ENCODE assay signal across 15 cellular contexts in the genomic region with DNA sequence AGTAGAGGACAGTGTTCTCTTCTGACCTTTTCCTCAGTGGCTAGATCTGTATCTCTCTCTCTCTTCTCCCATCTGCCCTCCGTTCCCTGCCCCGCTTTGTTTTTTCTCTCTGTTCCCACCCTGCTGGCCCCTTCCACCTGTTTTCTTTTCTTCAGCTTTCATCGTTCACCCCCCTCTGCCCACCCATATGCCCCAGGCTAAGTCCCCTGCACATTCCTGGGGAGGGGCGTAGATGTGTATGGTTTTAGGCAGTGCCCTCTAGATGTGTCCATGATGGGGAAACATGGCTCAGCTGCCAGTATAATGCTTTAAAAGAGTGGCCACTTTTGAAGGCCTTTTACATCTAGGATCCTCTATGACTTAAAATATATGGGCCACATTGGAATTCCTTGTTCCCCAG. TPM values are rescaled to one million over a fixed set of nuclear protein-coding genes. Genes with fewer than 3 reads are reported as not detected.
DNase-seq lines count a peak whose midpoint lies in the region; ATAC-seq and TF ChIP-seq lines count a peak whose summit lies in the region.
"Had no signal": no experiment of that assay in that cellular context is flagged by ENCODE, and none has a peak within 500 bp of the region (broad histone marks: within the 10 kb centered on the region; RNA-seq: fewer than 3 reads in every experiment).

No MANE protein-coding gene starts in this region.

- CTCF ChIA-PET in mammary epithelial cell (lab: Charles Lee; ENCODE audit: low non-redundant PET) (no interaction called here), MCF 10A (lab: Yijun Ruan, JAX) (interaction anchor here (0.6 to 2.2 kb wide), 10 partner anchors 8 to 160 kb away, joined by 3 to 9 read pairs (median 4); no protein-coding TSS in a partner anchor)

- no peaks in the 10 kb centered on the region for H3K36me3 Mint-ChIP-seq in MCF 10A (ENCODE audit: insufficient read depth, unreplicated experiment)

- BruUV-seq in mammary epithelial cell (replicated peaks; lab: Mats Ljungman, UMichigan) (no TSS peak), MCF 10A (replicated peaks; lab: Mats Ljungman, UMichigan) (no TSS peak)

- in situ Hi-C loops in mammary epithelial cell (cut with MboI; ENCODE audit: low sequenced_read_pairs in 2 of 2) = no loop called here

- H2AFZ ChIP-seq in mammary epithelial cell (ENCODE audit: low read depth, low read length) = no peak overlapping the region

- H3K27ac ChIP-seq in mammary epithelial cell (ENCODE audit: insufficient read depth, low read depth, low read length) (peak overlapping the region; percentile 99), esophagus (ENCODE audit: low read depth in 2 of 2, low read length in 1 of 2) (peak overlapping the region; percentile 91 to 92), skin epidermis (peak overlapping the region in 17 of 21 experiments; percentile 2 to 87 (median 37))
- H3K27ac ChIP-seq: BLaER1 had no signal

- H3K36me3 ChIP-seq in mammary epithelial cell (ENCODE audit: insufficient read depth, low read length) (no peaks in the 10 kb centered on the region), esophagus (ENCODE audit: control insufficient read depth in 2 of 2, insufficient read depth in 2 of 2, low read length in 1 of 2) (no peaks in the 10 kb centered on the region)
- H3K36me3 ChIP-seq: BLaER1 had no signal

- ATAC-seq in GM19455 (IDR thresholded peaks at IDR 0.05; ENCODE audit: unreplicated experiment) = no peak
- ATAC-seq: GM12878 had no signal

- H3K4me3 ChIP-seq in mammary epithelial cell (replicated peaks in 1 of 3; ENCODE audit: insufficient read depth in 1 of 3, low read depth in 2 of 3, low read length in 3 of 3) = no peak overlapping the region
- no peak overlapping the region for H3K4me3 ChIP-seq in esophagus (ENCODE audit: low read depth in 1 of 2, low read length in 2 of 2)
- H3K4me3 ChIP-seq in skin epidermis = no peak overlapping the region
- H3K4me3 ChIP-seq: BLaER1, GM12878 had no signal

- dilution Hi-C loops in mammary epithelial cell (cut with HindIII; ENCODE audit: low sequenced_read_pairs) = no loop called here

- H3K9ac ChIP-seq in mammary epithelial cell (ENCODE audit: insufficient read depth, low read length) = peak overlapping the region; percentile 85
- H3K9ac ChIP-seq: BLaER1 had no signal

- peak overlapping the region; percentile 79 for H3K4me2 ChIP-seq in mammary epithelial cell (ENCODE audit: insufficient read depth, low read depth, low read length)
- H3K4me2 ChIP-seq: BLaER1 had no signal

- DNase-seq in mammary epithelial cell = no peak
- DNase-seq in MCF 10A (ENCODE audit: unreplicated experiment) = no peak
- DNase-seq in GM19238 (ENCODE audit: insufficient read length, low spot score) = no peak
- DNase-seq in OCI-M1 (lab: John Stamatoyannopoulos, UW) = no peak
- DNase-seq: 8988T, AML-193, DMS79, GOT3, H9 had no signal

- intact Hi-C loops in mammary epithelial cell (cut with micrococcal nuclease) (no loop called here), MCF 10A (cut with micrococcal nuclease) (no loop called here)

- no peaks in the 10 kb centered on the region for H3K79me2 ChIP-seq in mammary epithelial cell (ENCODE audit: insufficient read depth, low read length)

- no peaks in the 10 kb centered on the region for H3K27me3 Mint-ChIP-seq in MCF 10A (ENCODE audit: insufficient read depth, unreplicated experiment)

- no peaks in the 10 kb centered on the region for H3K9me3 Mint-ChIP-seq in MCF 10A (ENCODE audit: unreplicated experiment)
- H3K9me3 Mint-ChIP-seq: H9 had no signal

- WGBS in mammary epithelial cell (ENCODE audit: low coverage, missing lambda C conversion rate) = 64% methylated on average over 4 of the region's 4 CpGs
- WGBS in esophagus, 2 donors = 76 to 86% methylated on average over 4 of the region's 4 CpGs

- no peaks in the 10 kb centered on the region for H4K20me1 ChIP-seq in mammary epithelial cell (ENCODE audit: insufficient read depth, low read length)
- H4K20me1 ChIP-seq: BLaER1 had no signal

- H3K4me1 Mint-ChIP-seq in MCF 10A (ENCODE audit: insufficient read depth, unreplicated experiment) = peaks cover 26% of the 10 kb centered on the region

- peaks cover 52% of the 10 kb centered on the region for H3K4me1 ChIP-seq in mammary epithelial cell (ENCODE audit: insufficient read depth, low read length)
- peaks cover 3 to 11% of the 10 kb centered on the region in 2 donors for H3K4me1 ChIP-seq in esophagus (ENCODE audit: control insufficient read depth in 2 of 2, insufficient read depth in 2 of 2, low read length in 1 of 2)

- no peak overlapping the region for H3K27ac Mint-ChIP-seq in MCF 10A (ENCODE audit: low read depth, unreplicated experiment)
- H3K27ac Mint-ChIP-seq: H9 had no signal

- no peak overlapping the region for H3K4me3 Mint-ChIP-seq in MCF 10A (ENCODE audit: unreplicated experiment)
- H3K4me3 Mint-ChIP-seq: H9 had no signal

- H3K27me3 ChIP-seq in mammary epithelial cell (ENCODE audit: insufficient read depth, low read length) = no peaks in the 10 kb centered on the region
- no peaks in the 10 kb centered on the region for H3K27me3 ChIP-seq in esophagus (ENCODE audit: control insufficient read depth in 1 of 2, insufficient read depth in 2 of 2, low read length in 2 of 2)
- H3K27me3 ChIP-seq: BLaER1 had no signal

- H3K9me3 ChIP-seq in mammary epithelial cell (replicated peaks; ENCODE audit: insufficient read depth, low read length) (no peaks in the 10 kb centered on the region), esophagus (ENCODE audit: control insufficient read depth in 2 of 2, insufficient read depth in 1 of 2, low read depth in 1 of 2, low read length in 1 of 2) (no peaks in the 10 kb centered on the region)
- H3K9me3 ChIP-seq: BLaER1 had no signal

- no peak for TF ChIP-seq CTCF in mammary epithelial cell (conservative IDR thresholded peaks at IDR 0.05 in 1 of 2, IDR thresholded peaks at IDR 0.05 in 1 of 2; ENCODE audit: extremely low read depth in 1 of 2, insufficient read depth in 1 of 2, low read depth in 1 of 2, low read length in 2 of 2)
- no peak for TF ChIP-seq CTCF in MCF 10A (IDR thresholded peaks at IDR 0.05; ENCODE audit: unreplicated experiment)

- POLR2A ChIA-PET in MCF 10A (lab: Yijun Ruan, JAX) = interaction anchor here (1.0 to 2.6 kb wide), 4 partner anchors 12 to 30 kb away, joined by 3 to 45 read pairs (median 4); partner anchors contain the start of genes S100A10 and S100A11

RNA-seq across cellular contexts. Expression of gene S100A11, which starts 13.6 kb away (rescaled TPM):
- total RNA-seq in mammary epithelial cell (1,000 to 10,000 TPM in 1 of 2 donors, 100 to 1,000 TPM in 1; 395 to 2,534 TPM), MCF 10A (2022) (1,562 and 1,998 TPM in 2 replicates)
- polyA plus RNA-seq in mammary epithelial cell (4,742 TPM), esophagus (over 10,000 TPM in 1 of 2 donors, 1,000 to 10,000 TPM in 1; 5,583 to 11,944 TPM)
- polyA minus RNA-seq in mammary epithelial cell = 4,355 TPM
- total RNA-seq: G401 had no signal

RNA-seq across cellular contexts. Expression of gene S100A10, which starts 29.6 kb away (rescaled TPM):
- total RNA-seq in mammary epithelial cell = 1,000 to 10,000 TPM in 1 of 2 donors, 100 to 1,000 TPM in 1; 213 to 2,371 TPM
- polyA plus RNA-seq in mammary epithelial cell = 1,008 TPM
- 997 TPM for polyA minus RNA-seq in mammary epithelial cell
- total RNA-seq in MCF 10A (2022) = 1,693 and 1,694 TPM in 2 replicates
- polyA plus RNA-seq in esophagus = 1,000 to 10,000 TPM; 1,247 to 2,455 TPM
- total RNA-seq: G401 had no signal

Comparison
In these comparisons a context has a peak if more than half of its experiments do, and no peak if none do; other contexts are left out.
1. H3K27ac ChIP-seq: peak in every context shown above with its lines; median percentile 99 in mammary epithelial cell; 92 in esophagus; 37 in skin epidermis.